9 cellular contexts compared by ENCODE assay signal in genomic region chr10:132574783-132575319, GRCh38. TPM values are rescaled to one million over a fixed set of nuclear protein-coding genes. Genes with fewer than 3 reads are reported as not detected.
DNase-seq lines count a peak whose midpoint lies in the region; FAIRE-seq and TF ChIP-seq lines count a peak whose summit lies in the region.
"Had no signal": no experiment of that assay in that cellular context is flagged by ENCODE, and none has a peak within 500 bp of the region (broad histone marks: within the 10 kb centered on the region; RNA-seq: fewer than 3 reads in every experiment).

No MANE protein-coding gene starts in this region.

- no peak overlapping the region for H3K9ac ChIP-seq in OCI-LY3 (ENCODE audit: low read length)

- TF ChIP-seq CTCF in OCI-LY3 (IDR thresholded peaks at IDR 0.05; ENCODE audit: low read depth, low read length), result no peak
- TF ChIP-seq CTCF in fibroblast of pulmonary artery (IDR thresholded peaks at IDR 0.05; ENCODE audit: low read length, missing control alignments), result no peak

- no peak overlapping the region for H3K27ac ChIP-seq in OCI-LY3 (ENCODE audit: low read length)
- H3K27ac ChIP-seq: psoas muscle had no signal

- H3K36me3 ChIP-seq in OCI-LY3 (replicated peaks; ENCODE audit: low read depth, low read length), result no peaks in the 10 kb centered on the region

- H2AFZ ChIP-seq in OCI-LY3 (ENCODE audit: low read depth, low read length), result no peak overlapping the region

- DNase-seq in GM19239 (ENCODE audit: insufficient read length, low spot score) (no peak), fibroblast of pulmonary artery (ENCODE audit: low read depth) (peak; percentile 23), renal cortical epithelial cell (ENCODE audit: low read depth) (peak; percentile 61), COLO829 (ENCODE audit: low spot score) (no peak), NCI-H2029 (lab: John Stamatoyannopoulos, UW) (no peak)
- DNase-seq in activated effector memory CD4-positive, alpha-beta T cell treated with anti-CD3 and anti-CD28 coated beads, Interleukin-2, amount 50 U/mL, for 16 hours, result no peak
- DNase-seq: psoas muscle had no signal

- peak overlapping the region; percentile 49 for H3K4me2 ChIP-seq in OCI-LY3 (ENCODE audit: low read length)

- peaks cover 32% of the 10 kb centered on the region for H3K4me1 ChIP-seq in OCI-LY3 (ENCODE audit: low read length)

- peak; percentile 70 for FAIRE-seq in GM19239 (lab: Jason Lieb, UNC)
- FAIRE-seq: endometrium had no signal

- H3K27me3 ChIP-seq in OCI-LY3 (ENCODE audit: low read depth, low read length), result peaks cover 61% of the 10 kb centered on the region

- H3K79me2 ChIP-seq in OCI-LY3 (ENCODE audit: low read length), result no peaks in the 10 kb centered on the region

- H3K9me3 ChIP-seq in OCI-LY3 (ENCODE audit: insufficient read depth, low read length), result no peaks in the 10 kb centered on the region
- H3K9me3 ChIP-seq: psoas muscle had no signal

- H4K20me1 ChIP-seq in OCI-LY3 (ENCODE audit: insufficient read depth, low read length), result peaks cover 76% of the 10 kb centered on the region

- H3K4me3 ChIP-seq in OCI-LY3 (ENCODE audit: low read length) (no peak overlapping the region), fibroblast of pulmonary artery (replicated peaks; ENCODE audit: low read depth, low read length) (no peak overlapping the region)
- H3K4me3 ChIP-seq: psoas muscle had no signal

RNA-seq across cellular contexts. Expression of gene INPP5A, which starts 37.3 kb away (rescaled TPM):
- 30.7 and 40.8 TPM in 2 replicates for total RNA-seq in renal cortical epithelial cell

Comparison
In these comparisons a context has a peak if more than half of its experiments do, and no peak if none do; other contexts are left out.
1. DNase-seq: peak in fibroblast of pulmonary artery (single experiment) and renal cortical epithelial cell (single experiment); none in GM19239 (single experiment), COLO829 (single experiment), NCI-H2029 (single experiment) and activated effector memory CD4-positive, alpha-beta T cell treated with anti-CD3 and anti-CD28 coated beads, Interleukin-2, amount 50 U/mL, for 16 hours (single experiment).